21 cellular contexts compared by ENCODE assay signal in the genomic region with DNA sequence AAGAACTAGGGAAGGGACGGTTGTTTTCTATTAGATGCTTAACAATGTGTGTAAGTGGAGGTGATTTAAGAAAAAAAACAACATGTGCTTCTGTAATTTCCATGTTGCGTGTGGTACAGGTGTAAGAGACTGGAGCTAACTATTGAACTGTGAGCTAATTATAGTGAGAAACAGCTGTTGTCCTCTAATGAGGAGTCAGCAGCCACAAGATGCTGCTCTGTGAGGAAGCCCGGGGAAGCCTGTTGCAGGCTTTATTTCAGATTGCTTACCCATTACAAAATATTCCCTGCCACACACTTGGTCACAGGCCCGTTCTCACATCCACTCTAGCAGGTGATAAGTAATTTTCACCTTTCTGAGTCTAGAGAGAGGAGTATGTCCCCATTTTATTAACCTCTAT.
DNase-seq lines count a peak whose midpoint lies in the region; TF ChIP-seq lines count a peak whose summit lies in the region.
"Had no signal": no experiment of that assay in that cellular context is flagged by ENCODE, and none has a peak within 500 bp of the region (broad histone marks: within the 10 kb centered on the region; RNA-seq: fewer than 3 reads in every experiment).

No MANE protein-coding gene starts in this region.

- peaks cover 11% of the 10 kb centered on the region for H3K27me3 Mint-ChIP-seq in endodermal cell (ENCODE audit: insufficient read depth)

- H3K4me1 ChIP-seq in endodermal cell (ENCODE audit: control insufficient read depth, insufficient read depth, low read length) (peaks cover 11% of the 10 kb centered on the region), mammary epithelial cell (ENCODE audit: insufficient read depth, low read length) (no peaks in the 10 kb centered on the region)
- H3K4me1 ChIP-seq: breast epithelium had no signal

- WGBS in endodermal cell (ENCODE audit: insufficient coverage in 1 of 2, insufficient read length in 1 of 2), 2 experiments, result 80 to 88% methylated on average over 3 to 4 of the region's 4 CpGs
- 63% methylated on average over 4 of the region's 4 CpGs for WGBS in mammary epithelial cell (ENCODE audit: low coverage, missing lambda C conversion rate)

- H3K4me3 ChIP-seq in endodermal cell (ENCODE audit: low read length), result peak overlapping the region; percentile 30
- no peak overlapping the region for H3K4me3 ChIP-seq in mammary epithelial cell (replicated peaks in 1 of 3; ENCODE audit: insufficient read depth in 1 of 3, low read depth in 2 of 3, low read length in 3 of 3)
- H3K4me3 ChIP-seq: breast epithelium, hepatocyte, lung, tibial nerve had no signal

- peaks cover 45% of the 10 kb centered on the region for H3K4me1 Mint-ChIP-seq in endodermal cell
- H3K4me1 Mint-ChIP-seq: activated CD8-positive, alpha-beta memory T cell treated with anti-CD3 and anti-CD28 coated beads, Interleukin-2, amount 10 ng/mL, durations not matched to agents 7 days and 5 days; naive thymus-derived CD8-positive, alpha-beta T cell had no signal

- CTCF ChIA-PET in mammary epithelial cell (lab: Charles Lee; ENCODE audit: low non-redundant PET), result no interaction called here

- intact Hi-C loops in mammary epithelial cell (cut with micrococcal nuclease), result loop anchor here (5.0 kb wide), 1 partner anchor 363 kb away; no protein-coding TSS in a partner anchor

- H3K27me3 ChIP-seq in endodermal cell (ENCODE audit: control insufficient read depth, insufficient read depth, low read length, poor library complexity, severe bottlenecking) (no peaks in the 10 kb centered on the region), mammary epithelial cell (ENCODE audit: insufficient read depth, low read length) (no peaks in the 10 kb centered on the region)
- H3K27me3 ChIP-seq: breast epithelium, tibial nerve had no signal

- no peaks in the 10 kb centered on the region for H3K79me2 ChIP-seq in mammary epithelial cell (ENCODE audit: insufficient read depth, low read length)
- H3K79me2 ChIP-seq: hepatocyte had no signal

- H3K9ac ChIP-seq in endodermal cell (ENCODE audit: extremely low read depth, low read length, poor library complexity, severe bottlenecking), result no peak overlapping the region
- H3K9ac ChIP-seq in mammary epithelial cell (ENCODE audit: insufficient read depth, low read length), result no peak overlapping the region

- no peak overlapping the region for H3K27ac Mint-ChIP-seq in endodermal cell
- H3K27ac Mint-ChIP-seq: activated CD8-positive, alpha-beta memory T cell treated with anti-CD3 and anti-CD28 coated beads, Interleukin-2, amount 10 ng/mL, durations not matched to agents 7 days and 5 days; activated T-helper 2 cell treated with anti-CD3 and anti-CD28 coated beads, Interferon-gamma antibody, Interleukin-2, Interleukin-4, amounts not matched to agents 10 μg/mL and 5 μg/mL and 100 μg/mL, durations not matched to agents 14 hours and 24 hours and 36 hours had no signal

- TF ChIP-seq CTCF in endodermal cell (conservative IDR thresholded peaks at IDR 0.05) (peak; percentile 18), mammary epithelial cell (conservative IDR thresholded peaks at IDR 0.05 in 1 of 2, IDR thresholded peaks at IDR 0.05 in 1 of 2; ENCODE audit: extremely low read depth in 1 of 2, insufficient read depth in 1 of 2, low read depth in 1 of 2, low read length in 2 of 2) (no peak)

- H3K9me3 ChIP-seq in endodermal cell (ENCODE audit: control insufficient read depth, low read length) (no peaks in the 10 kb centered on the region), mammary epithelial cell (replicated peaks; ENCODE audit: insufficient read depth, low read length) (no peaks in the 10 kb centered on the region)
- H3K9me3 ChIP-seq: breast epithelium, tibial nerve had no signal

- H3K36me3 ChIP-seq in endodermal cell (ENCODE audit: control insufficient read depth, insufficient read depth, low read length) (no peaks in the 10 kb centered on the region), mammary epithelial cell (ENCODE audit: insufficient read depth, low read length) (no peaks in the 10 kb centered on the region)
- H3K36me3 ChIP-seq: breast epithelium, tibial nerve had no signal

- no peaks in the 10 kb centered on the region for H3K36me3 Mint-ChIP-seq in endodermal cell (ENCODE audit: low read depth)
- H3K36me3 Mint-ChIP-seq: activated CD8-positive, alpha-beta memory T cell treated with anti-CD3 and anti-CD28 coated beads, Interleukin-2, amount 10 ng/mL, durations not matched to agents 7 days and 5 days; naive thymus-derived CD8-positive, alpha-beta T cell had no signal

- H4K20me1 ChIP-seq in mammary epithelial cell (ENCODE audit: insufficient read depth, low read length), result no peaks in the 10 kb centered on the region

- in situ Hi-C loops in mammary epithelial cell (cut with MboI; ENCODE audit: low sequenced_read_pairs in 2 of 2), result no loop called here
- in situ Hi-C loops in ACHN (cut with HindIII; ENCODE audit: low pct_ligation_motif_present, low pct_unique_long_range_greater_than_20kb, low sequenced_read_pairs), result no loop called here

- H3K4me2 ChIP-seq in mammary epithelial cell (ENCODE audit: insufficient read depth, low read depth, low read length), result no peak overlapping the region
- H3K4me2 ChIP-seq: hepatocyte had no signal

- H3K27ac ChIP-seq in endodermal cell (ENCODE audit: low read depth, low read length) (peak overlapping the region; percentile 28), mammary epithelial cell (ENCODE audit: insufficient read depth, low read depth, low read length) (no peak overlapping the region)
- H3K27ac ChIP-seq: breast epithelium, hepatocyte, HL-60 had no signal

- dilution Hi-C loops in mammary epithelial cell (cut with HindIII; ENCODE audit: low sequenced_read_pairs), result no loop called here

- H3K9me3 Mint-ChIP-seq in endodermal cell, result peaks cover 7% of the 10 kb centered on the region
- H3K9me3 Mint-ChIP-seq: activated T-helper 2 cell treated with anti-CD3 and anti-CD28 coated beads, Interferon-gamma antibody, Interleukin-2, Interleukin-4, amounts not matched to agents 10 μg/mL and 5 μg/mL and 100 μg/mL, durations not matched to agents 14 hours and 24 hours and 36 hours had no signal

- BruUV-seq in mammary epithelial cell (replicated peaks; lab: Mats Ljungman, UMichigan), result no TSS peak

- DNase-seq in DMS79 treated with DMSO at 0.1 percent for 48 hours (lab: John Stamatoyannopoulos, UW) (peak; percentile 68), DMS79 (lab: John Stamatoyannopoulos, UW) (no peak), NCI-H524 (lab: John Stamatoyannopoulos, UW) (peak; percentile 38 to 83), endodermal cell (no peak), AG20443 (ENCODE audit: low spot score) (no peak), mammary epithelial cell (no peak), ACHN (no peak), ecto neural progenitor cell (ENCODE audit: low spot score) (no peak)
- DNase-seq: activated CD8-positive, alpha-beta memory T cell treated with anti-CD3 and anti-CD28 coated beads, Interleukin-2, amount 10 ng/mL, durations not matched to agents 7 days and 5 days; C1 segment of cervical spinal cord; H9; islet precursor cell; naive thymus-derived CD8-positive, alpha-beta T cell; stimulated activated CD4-positive, alpha-beta T cell treated with anti-CD3 and anti-CD28 coated beads, Interleukin-1b, Interleukin-23, amount 100 ng/mL, for 48 hours; stimulated activated naive CD4-positive, alpha-beta T cell treated with Interleukin-2 at 50 U/mL for 16 hours had no signal

- no peak overlapping the region for H2AFZ ChIP-seq in mammary epithelial cell (ENCODE audit: low read depth, low read length)
- H2AFZ ChIP-seq: hepatocyte had no signal

- peak overlapping the region; percentile 33 for H3K4me3 Mint-ChIP-seq in endodermal cell
- H3K4me3 Mint-ChIP-seq: activated CD8-positive, alpha-beta memory T cell treated with anti-CD3 and anti-CD28 coated beads, Interleukin-2, amount 10 ng/mL, durations not matched to agents 7 days and 5 days; H9; naive thymus-derived CD8-positive, alpha-beta T cell had no signal

Comparison
In these comparisons a context has a peak if more than half of its experiments do, and no peak if none do; other contexts are left out.
1. DNase-seq: peak in DMS79 treated with DMSO at 0.1 percent for 48 hours (single experiment) and NCI-H524 (2 of 2); none in DMS79 (single experiment), endodermal cell (single experiment), AG20443 (single experiment), mammary epithelial cell (single experiment), ACHN (single experiment) and ecto neural progenitor cell (single experiment).